ENCODE assay signal across 1 cellular context in genomic region chr20:38049800-38050199, GRCh38.
TF ChIP-seq lines count a peak whose summit lies in the region.

No MANE protein-coding gene starts in this region.

TF ChIP-seq in K562, 482 proteins besides CTCF, POLR2A, EP300 and RAD21:
- TF ChIP-seq, protein P1, sequence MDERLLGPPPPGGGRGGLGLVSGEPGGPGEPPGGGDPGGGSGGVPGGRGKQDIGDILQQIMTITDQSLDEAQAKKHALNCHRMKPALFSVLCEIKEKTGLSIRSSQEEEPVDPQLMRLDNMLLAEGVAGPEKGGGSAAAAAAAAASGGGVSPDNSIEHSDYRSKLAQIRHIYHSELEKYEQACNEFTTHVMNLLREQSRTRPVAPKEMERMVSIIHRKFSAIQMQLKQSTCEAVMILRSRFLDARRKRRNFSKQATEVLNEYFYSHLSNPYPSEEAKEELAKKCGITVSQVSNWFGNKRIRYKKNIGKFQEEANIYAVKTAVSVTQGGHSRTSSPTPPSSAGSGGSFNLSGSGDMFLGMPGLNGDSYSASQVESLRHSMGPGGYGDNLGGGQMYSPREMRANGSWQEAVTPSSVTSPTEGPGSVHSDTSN (CRISPR knock-in tag; IDR thresholded peaks at IDR 0.05; ENCODE audit: low read depth): no peak
- TF ChIP-seq, protein P1 (tag; conservative IDR thresholded peaks at IDR 0.05; ENCODE audit: low read depth): no peak
- no peak for TF ChIP-seq SRSF3 (IDR thresholded peaks at IDR 0.05; ENCODE audit: insufficient read depth, low read length)
- TF ChIP-seq CREB1 (IDR thresholded peaks at IDR 0.05): no peak
- TF ChIP-seq CREB1 (CRISPR knock-in tag; IDR thresholded peaks at IDR 0.05): no peak
- no peak for TF ChIP-seq GTF2A2 (tag; IDR thresholded peaks at IDR 0.05)
- no peak for TF ChIP-seq RBM34 (IDR thresholded peaks at IDR 0.05; ENCODE audit: borderline replicate concordance, insufficient read depth, low read length)
- no peak for TF ChIP-seq ZMIZ1 (IDR thresholded peaks at IDR 0.05; ENCODE audit: low read depth in 2 of 2, low read length in 2 of 2)
- TF ChIP-seq PYGO2 (tag; IDR thresholded peaks at IDR 0.05): no peak
- no peak for TF ChIP-seq KDM5B (IDR thresholded peaks at IDR 0.05; ENCODE audit: insufficient replicate concordance, low read depth, low read length)
- no peak for TF ChIP-seq POLR2AphosphoS2 (IDR thresholded peaks at IDR 0.05; ENCODE audit: low read length)
- no peak for TF ChIP-seq CBX1 (IDR thresholded peaks at IDR 0.05; ENCODE audit: low read depth)
- TF ChIP-seq, protein P2, sequence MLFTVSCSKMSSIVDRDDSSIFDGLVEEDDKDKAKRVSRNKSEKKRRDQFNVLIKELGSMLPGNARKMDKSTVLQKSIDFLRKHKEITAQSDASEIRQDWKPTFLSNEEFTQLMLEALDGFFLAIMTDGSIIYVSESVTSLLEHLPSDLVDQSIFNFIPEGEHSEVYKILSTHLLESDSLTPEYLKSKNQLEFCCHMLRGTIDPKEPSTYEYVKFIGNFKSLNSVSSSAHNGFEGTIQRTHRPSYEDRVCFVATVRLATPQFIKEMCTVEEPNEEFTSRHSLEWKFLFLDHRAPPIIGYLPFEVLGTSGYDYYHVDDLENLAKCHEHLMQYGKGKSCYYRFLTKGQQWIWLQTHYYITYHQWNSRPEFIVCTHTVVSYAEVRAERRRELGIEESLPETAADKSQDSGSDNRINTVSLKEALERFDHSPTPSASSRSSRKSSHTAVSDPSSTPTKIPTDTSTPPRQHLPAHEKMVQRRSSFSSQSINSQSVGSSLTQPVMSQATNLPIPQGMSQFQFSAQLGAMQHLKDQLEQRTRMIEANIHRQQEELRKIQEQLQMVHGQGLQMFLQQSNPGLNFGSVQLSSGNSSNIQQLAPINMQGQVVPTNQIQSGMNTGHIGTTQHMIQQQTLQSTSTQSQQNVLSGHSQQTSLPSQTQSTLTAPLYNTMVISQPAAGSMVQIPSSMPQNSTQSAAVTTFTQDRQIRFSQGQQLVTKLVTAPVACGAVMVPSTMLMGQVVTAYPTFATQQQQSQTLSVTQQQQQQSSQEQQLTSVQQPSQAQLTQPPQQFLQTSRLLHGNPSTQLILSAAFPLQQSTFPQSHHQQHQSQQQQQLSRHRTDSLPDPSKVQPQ (CRISPR knock-in tag; IDR thresholded peaks at IDR 0.05; ENCODE audit: borderline replicate concordance): no peak
- no peak for TF ChIP-seq BCLAF1 (IDR thresholded peaks at IDR 0.05; ENCODE audit: borderline replicate concordance in 1 of 2, control insufficient read depth in 1 of 2, low read depth in 2 of 2, low read length in 1 of 2)
- no peak for TF ChIP-seq CBX2 (IDR thresholded peaks at IDR 0.05; ENCODE audit: insufficient read depth, low read length, poor library complexity, severe bottlenecking)
- no peak for TF ChIP-seq L3MBTL2 (IDR thresholded peaks at IDR 0.05)
- no peak for TF ChIP-seq IRF1 (CRISPR knock-in tag; IDR thresholded peaks at IDR 0.05; ENCODE audit: borderline replicate concordance)
- TF ChIP-seq UBTF (IDR thresholded peaks at IDR 0.05; ENCODE audit: borderline replicate concordance in 1 of 2, low read depth in 2 of 2, low read length in 2 of 2): no peak
TF ChIP-seq in K562: peak in this region for 0.
